Comparison of ENCODE assay signal across 13 cellular contexts in the genomic region with DNA sequence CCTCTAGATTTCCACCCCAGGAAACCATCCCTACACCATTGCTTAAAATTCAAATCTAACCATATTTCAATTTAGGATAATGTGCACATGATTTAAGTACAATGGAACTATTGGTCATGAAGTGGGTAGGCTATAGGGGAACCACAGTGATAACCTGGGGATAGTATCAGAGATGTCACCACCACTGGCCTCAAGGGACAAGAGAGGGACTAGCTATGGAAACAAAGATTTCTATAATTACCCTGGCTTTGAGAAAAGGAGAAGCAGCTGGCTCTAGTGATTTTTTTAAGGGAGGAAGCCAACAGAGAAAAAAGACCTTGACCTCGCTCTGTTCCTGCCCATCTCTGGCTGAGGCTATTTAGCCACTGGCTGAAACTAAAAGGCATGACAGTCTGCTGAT.
DNase-seq lines count a peak whose midpoint lies in the region; TF ChIP-seq lines count a peak whose summit lies in the region.
"Had no signal": no experiment of that assay in that cellular context is flagged by ENCODE, and none has a peak within 500 bp of the region (broad histone marks: within the 10 kb centered on the region; RNA-seq: fewer than 3 reads in every experiment).

No MANE protein-coding gene starts in this region.

- H3K27me3 Mint-ChIP-seq in nephron (ENCODE audit: low read depth): no peaks in the 10 kb centered on the region

- H3K36me3 Mint-ChIP-seq in nephron (ENCODE audit: low read depth): no peaks in the 10 kb centered on the region

- no peak overlapping the region for H3K9ac ChIP-seq in BLaER1

- H4K20me1 ChIP-seq in BLaER1: no peaks in the 10 kb centered on the region

- WGBS in sigmoid colon, 2 donors: 77 to 92% methylated on average over 1 of the region's 1 CpG

- no peak overlapping the region for H3K4me3 Mint-ChIP-seq in nephron
- H3K4me3 Mint-ChIP-seq: CD4-positive, alpha-beta T cell had no signal

- TF ChIP-seq CTCF in nephron (IDR thresholded peaks at IDR 0.05; ENCODE audit: unreplicated experiment in 3 of 3) (no peak), sigmoid colon (IDR thresholded peaks at IDR 0.05) (no peak)

- H3K4me1 Mint-ChIP-seq in nephron: peaks cover 59% of the 10 kb centered on the region

- H3K9me3 ChIP-seq in BLaER1 (no peaks in the 10 kb centered on the region), sigmoid colon (no peaks in the 10 kb centered on the region)
- H3K9me3 ChIP-seq: HAP-1 had no signal

- H3K27ac Mint-ChIP-seq in nephron: peak overlapping the region in 2 of 3 experiments; percentile 4 to 26
- H3K27ac Mint-ChIP-seq: CD4-positive, alpha-beta T cell had no signal

- H3K4me1 ChIP-seq in BLaER1 (peaks cover 22% of the 10 kb centered on the region), sigmoid colon (peaks cover 0 to 28% (median 18%) of the 10 kb centered on the region in 4 donors)

- no peak for TF ChIP-seq EP300 in sigmoid colon (IDR thresholded peaks at IDR 0.05)

- no peaks in the 10 kb centered on the region for H3K36me3 ChIP-seq in BLaER1
- H3K36me3 ChIP-seq in sigmoid colon: no peaks in the 10 kb centered on the region
- H3K36me3 ChIP-seq: HAP-1 had no signal

- no peak for TF ChIP-seq POLR2A in sigmoid colon (IDR thresholded peaks at IDR 0.05)

- H3K9me3 Mint-ChIP-seq in nephron: no peaks in the 10 kb centered on the region
- H3K9me3 Mint-ChIP-seq: CD4-positive, alpha-beta T cell had no signal

- H3K4me3 ChIP-seq in BLaER1: no peak overlapping the region
- no peak overlapping the region for H3K4me3 ChIP-seq in sigmoid colon
- H3K4me3 ChIP-seq: GM12878, HAP-1 had no signal

- H3K27me3 ChIP-seq in BLaER1 (no peaks in the 10 kb centered on the region), sigmoid colon (no peaks in the 10 kb centered on the region)

- DNase-seq in NAMALWA (ENCODE audit: low spot score): peak; percentile 16
- DNase-seq in NOMO-1 treated with dmso at 0.1 percent for 144 hours (lab: John Stamatoyannopoulos, UW; ENCODE audit: unreplicated experiment): peak; percentile 3
- no peak for DNase-seq in NCI-H1417 treated with DMSO at 0.1 percent for 48 hours (lab: John Stamatoyannopoulos, UW)
- no peak for DNase-seq in sigmoid colon
- no peak for DNase-seq in NCI-H2081 (lab: John Stamatoyannopoulos, UW)
- DNase-seq: 8988T; AML-193; Calu3; CD4-positive, alpha-beta T cell had no signal

- no peak overlapping the region for H3K27ac ChIP-seq in BLaER1
- no peak overlapping the region for H3K27ac ChIP-seq in sigmoid colon

- intact Hi-C loops in sigmoid colon (cut with DNase I): no loop called here

- H3K4me2 ChIP-seq in BLaER1: peak overlapping the region; percentile 59

Comparison
In these comparisons a context has a peak if more than half of its experiments do, and no peak if none do; other contexts are left out.
1. DNase-seq: peak in NAMALWA (single experiment) and NOMO-1 treated with dmso at 0.1 percent for 144 hours (single experiment); none in NCI-H1417 treated with DMSO at 0.1 percent for 48 hours (single experiment), sigmoid colon (single experiment) and NCI-H2081 (0 of 2).